ENCODE assay signal across 17 cellular contexts in the genomic region with DNA sequence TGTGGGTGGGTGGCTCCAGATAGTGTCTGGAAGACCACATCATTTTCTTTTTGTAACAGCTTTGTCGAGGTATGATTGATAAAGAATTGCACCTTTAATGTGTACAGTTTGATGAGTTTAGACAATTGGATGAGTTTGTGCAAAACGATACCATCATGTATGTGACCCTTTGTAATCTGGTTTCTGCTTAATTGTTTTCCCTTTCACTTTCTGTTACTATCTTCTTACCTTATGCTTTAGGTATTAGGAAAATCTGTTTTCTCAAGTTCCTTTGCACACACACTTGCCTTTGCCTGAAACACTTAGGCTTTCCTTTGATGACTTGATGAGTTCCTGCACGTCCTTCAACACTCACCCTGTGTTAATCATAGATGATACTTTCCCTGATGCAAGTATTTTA. TPM values are rescaled to one million over a fixed set of nuclear protein-coding genes. Genes with fewer than 3 reads are reported as not detected.
DNase-seq lines count a peak whose midpoint lies in the region; ATAC-seq, FAIRE-seq and TF ChIP-seq lines count a peak whose summit lies in the region.
"Had no signal": no experiment of that assay in that cellular context is flagged by ENCODE, and none has a peak within 500 bp of the region (broad histone marks: within the 10 kb centered on the region; RNA-seq: fewer than 3 reads in every experiment).

No MANE protein-coding gene starts in this region.

- H3K4me3 ChIP-seq in bronchial epithelial cell (ENCODE audit: low read depth, low read length), result no peak overlapping the region
- H3K4me3 ChIP-seq: BLaER1, GM23248 had no signal

- H3K36me3 Mint-ChIP-seq in activated CD4-positive, alpha-beta T cell treated with anti-CD3 and anti-CD28 coated beads for 36 hours (ENCODE audit: low read depth), result no peaks in the 10 kb centered on the region
- no peaks in the 10 kb centered on the region for H3K36me3 Mint-ChIP-seq in activated naive CD8-positive, alpha-beta T cell treated with anti-CD3 and anti-CD28 coated beads for 36 hours
- H3K36me3 Mint-ChIP-seq: CD4-positive, CD25-positive, alpha-beta regulatory T cell; IgD-negative memory B cell had no signal

- POLR2A ChIA-PET in activated CD4-positive, alpha-beta T cell treated with anti-CD3 and anti-CD28 coated beads for 36 hours (lab: Charles Lee), result no interaction called here

- no peak for DNase-seq in activated CD4-positive, alpha-beta T cell treated with anti-CD3 and anti-CD28 coated beads for 36 hours
- no peak for DNase-seq in activated CD4-positive, alpha-beta T cell treated with anti-CD3 and anti-CD28 coated beads for 1 hour
- peak; percentile 23 for DNase-seq in bronchial epithelial cell (ENCODE audit: low read depth)
- DNase-seq in activated naive CD8-positive, alpha-beta T cell treated with anti-CD3 and anti-CD28 coated beads for 36 hours, result no peak
- no peak for DNase-seq in medulla oblongata (ENCODE audit: extremely low spot score)
- no peak for DNase-seq in NCI-H510A treated with DMSO at 0.1 percent for 48 hours (lab: John Stamatoyannopoulos, UW)
- DNase-seq: AML-193; CD4-positive, CD25-positive, alpha-beta regulatory T cell; GM23248; H7; KG1 had no signal

- peaks cover 2% of the 10 kb centered on the region for H3K4me1 Mint-ChIP-seq in activated CD4-positive, alpha-beta T cell treated with anti-CD3 and anti-CD28 coated beads for 36 hours
- H3K4me1 Mint-ChIP-seq in activated naive CD8-positive, alpha-beta T cell treated with anti-CD3 and anti-CD28 coated beads for 36 hours, result peaks cover 2% of the 10 kb centered on the region

- no peak overlapping the region for H3K4me3 Mint-ChIP-seq in activated CD4-positive, alpha-beta T cell treated with anti-CD3 and anti-CD28 coated beads for 36 hours
- H3K4me3 Mint-ChIP-seq in activated naive CD8-positive, alpha-beta T cell treated with anti-CD3 and anti-CD28 coated beads for 36 hours, result no peak overlapping the region
- H3K4me3 Mint-ChIP-seq: CD4-positive, CD25-positive, alpha-beta regulatory T cell; IgD-negative memory B cell had no signal

- no peaks in the 10 kb centered on the region for H3K9me3 Mint-ChIP-seq in activated CD4-positive, alpha-beta T cell treated with anti-CD3 and anti-CD28 coated beads for 36 hours (ENCODE audit: low read depth)
- H3K9me3 Mint-ChIP-seq in activated naive CD8-positive, alpha-beta T cell treated with anti-CD3 and anti-CD28 coated beads for 36 hours, result no peaks in the 10 kb centered on the region
- H3K9me3 Mint-ChIP-seq: CD4-positive, CD25-positive, alpha-beta regulatory T cell; IgD-negative memory B cell had no signal

- FAIRE-seq in bronchial epithelial cell (lab: Jason Lieb, UNC), result peak; percentile 28
- FAIRE-seq: GM12891 had no signal

- ATAC-seq in activated CD4-positive, alpha-beta T cell treated with anti-CD3 and anti-CD28 coated beads for 36 hours, result peak; percentile 23
- ATAC-seq in HG02885 (IDR thresholded peaks at IDR 0.05; ENCODE audit: poor library complexity, unreplicated experiment), result peak; percentile 55

- intact Hi-C loops in activated CD4-positive, alpha-beta T cell treated with anti-CD3 and anti-CD28 coated beads for 36 hours (cut with DNase I, micrococcal nuclease), result no loop called here

- H3K27me3 Mint-ChIP-seq in activated CD4-positive, alpha-beta T cell treated with anti-CD3 and anti-CD28 coated beads for 36 hours, result peaks cover 7% of the 10 kb centered on the region
- H3K27me3 Mint-ChIP-seq in activated naive CD8-positive, alpha-beta T cell treated with anti-CD3 and anti-CD28 coated beads for 36 hours, result peaks cover 9% of the 10 kb centered on the region

- CTCF ChIA-PET in activated CD4-positive, alpha-beta T cell treated with anti-CD3 and anti-CD28 coated beads for 36 hours (lab: Charles Lee), result no interaction called here

- H3K27ac Mint-ChIP-seq in activated CD4-positive, alpha-beta T cell treated with anti-CD3 and anti-CD28 coated beads for 36 hours, result no peak overlapping the region
- no peak overlapping the region for H3K27ac Mint-ChIP-seq in activated naive CD8-positive, alpha-beta T cell treated with anti-CD3 and anti-CD28 coated beads for 36 hours
- H3K27ac Mint-ChIP-seq: IgD-negative memory B cell had no signal

- no peaks in the 10 kb centered on the region for H3K36me3 ChIP-seq in bronchial epithelial cell (ENCODE audit: control insufficient read depth, insufficient read depth, low read length)
- H3K36me3 ChIP-seq: BLaER1 had no signal

- no peak for TF ChIP-seq CTCF in bronchial epithelial cell (IDR thresholded peaks at IDR 0.05; ENCODE audit: insufficient read depth, low read length, severe bottlenecking)

- no peaks in the 10 kb centered on the region for H3K27me3 ChIP-seq in bronchial epithelial cell (ENCODE audit: control insufficient read depth, insufficient read depth, low read length)
- H3K27me3 ChIP-seq: BLaER1 had no signal

RNA-seq across cellular contexts. Expression of a gene that starts 6.8 kb away (rescaled TPM):
- not detected for total RNA-seq in activated CD4-positive, alpha-beta T cell treated with anti-CD3 and anti-CD28 coated beads for 36 hours
- not detected in 2 replicates for total RNA-seq in bronchial epithelial cell
- not detected for total RNA-seq in activated naive CD8-positive, alpha-beta T cell treated with anti-CD3 and anti-CD28 coated beads for 36 hours
- total RNA-seq: CD4-positive, CD25-positive, alpha-beta regulatory T cell; Daoy; GM23248; H7; HT1080 had no signal

RNA-seq across cellular contexts. Expression of a gene that starts 32.2 kb away (rescaled TPM):
- total RNA-seq in activated CD4-positive, alpha-beta T cell treated with anti-CD3 and anti-CD28 coated beads for 36 hours, result not detected
- total RNA-seq in bronchial epithelial cell, result not detected in 2 replicates
- not detected for total RNA-seq in activated naive CD8-positive, alpha-beta T cell treated with anti-CD3 and anti-CD28 coated beads for 36 hours
- total RNA-seq: CD4-positive, CD25-positive, alpha-beta regulatory T cell; Daoy; GM23248; H7; HT1080 had no signal

RNA-seq across cellular contexts. Expression of a gene that starts 41.5 kb away (rescaled TPM):
- total RNA-seq in activated CD4-positive, alpha-beta T cell treated with anti-CD3 and anti-CD28 coated beads for 36 hours, result not detected
- not detected in 2 replicates for total RNA-seq in bronchial epithelial cell
- not detected for total RNA-seq in activated naive CD8-positive, alpha-beta T cell treated with anti-CD3 and anti-CD28 coated beads for 36 hours
- total RNA-seq: CD4-positive, CD25-positive, alpha-beta regulatory T cell; Daoy; GM23248; H7; HT1080 had no signal

RNA-seq across cellular contexts. Expression of a gene that starts 57.7 kb away (rescaled TPM):
- total RNA-seq in activated CD4-positive, alpha-beta T cell treated with anti-CD3 and anti-CD28 coated beads for 36 hours, result not detected
- not detected in 2 replicates for total RNA-seq in bronchial epithelial cell
- not detected for total RNA-seq in activated naive CD8-positive, alpha-beta T cell treated with anti-CD3 and anti-CD28 coated beads for 36 hours
- total RNA-seq: CD4-positive, CD25-positive, alpha-beta regulatory T cell; Daoy; GM23248; H7; HT1080 had no signal
